In the genomic region with DNA sequence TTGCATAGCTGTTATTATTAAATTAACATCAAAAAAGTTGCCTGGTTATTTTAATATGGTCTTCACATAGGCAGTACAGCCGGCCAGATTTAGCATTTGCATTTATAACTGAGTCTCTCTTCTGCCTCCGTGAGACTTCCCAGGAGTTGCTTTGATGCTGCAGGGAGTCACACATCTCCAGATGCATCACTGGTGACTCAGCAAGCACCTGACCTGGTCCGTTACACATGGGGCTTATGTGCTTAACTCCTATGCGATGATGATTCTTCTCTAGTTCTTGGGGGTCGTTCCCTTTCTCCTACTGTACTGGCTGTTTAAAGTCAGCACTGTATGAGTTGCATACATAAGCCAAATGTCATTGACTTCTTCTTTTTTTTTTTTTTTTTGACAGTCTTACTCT, we compare ENCODE assay signal across 12 cellular contexts. TPM values are rescaled to one million over a fixed set of nuclear protein-coding genes. Genes with fewer than 3 reads are reported as not detected.
A peak's percentile ranks its signal among the peaks of the same experiment; 100 is the strongest.
DNase-seq lines count a peak whose midpoint lies in the region; ATAC-seq, FAIRE-seq and TF ChIP-seq lines count a peak whose summit lies in the region.
"Had no signal": no experiment of that assay in that cellular context is flagged by ENCODE, and none has a peak within 500 bp of the region (broad histone marks: within the 10 kb centered on the region; RNA-seq: fewer than 3 reads in every experiment).

No MANE protein-coding gene starts in this region.

- ATAC-seq in GM19395 (IDR thresholded peaks at IDR 0.05; ENCODE audit: unreplicated experiment) = no peak
- ATAC-seq in natural killer cell = no peak
- no peak for ATAC-seq in HG03135 (IDR thresholded peaks at IDR 0.05; ENCODE audit: unreplicated experiment)
- ATAC-seq: right cardiac atrium had no signal

- peak overlapping the region; percentile 64 for H3K9ac ChIP-seq in astrocyte (ENCODE audit: low read length)

- peak overlapping the region; percentile 3 for H3K4me2 ChIP-seq in astrocyte (ENCODE audit: low read length)

- H3K4me1 Mint-ChIP-seq in astrocyte (ENCODE audit: low read depth, unreplicated experiment) (peaks cover 22% of the 10 kb centered on the region), natural killer cell (no peaks in the 10 kb centered on the region)

- TF ChIP-seq CTCF in astrocyte (IDR thresholded peaks at IDR 0.05; ENCODE audit: insufficient read depth, low read depth, low read length) (no peak), natural killer cell (IDR thresholded peaks at IDR 0.05) (no peak)

- no peaks in the 10 kb centered on the region for H4K20me1 ChIP-seq in astrocyte (ENCODE audit: insufficient read depth, low read length)

- intact Hi-C loops in natural killer cell (cut with micrococcal nuclease) = no loop called here

- no peak overlapping the region for H3K4me3 Mint-ChIP-seq in astrocyte (ENCODE audit: unreplicated experiment)
- no peak overlapping the region for H3K4me3 Mint-ChIP-seq in natural killer cell

- no peak overlapping the region for H3K4me3 ChIP-seq in astrocyte (ENCODE audit: insufficient read depth, low read depth, low read length)

- DNase-seq in AG08396 (ENCODE audit: low spot score) (peak; percentile 67), HS-5 (ENCODE audit: low read depth) (peak; percentile 74), astrocyte (ENCODE audit: low read depth) (peak; percentile 93), islet precursor cell (peak; percentile 86), natural killer cell (no peak), NCI-H2081 treated with DMSO at 0.1 percent for 48 hours (lab: John Stamatoyannopoulos, UW) (no peak)
- DNase-seq: activated gamma-delta T cell treated with Interleukin-2 at 50 U/mL for 16 hours, Caco-2, right cardiac atrium had no signal

- H3K79me2 ChIP-seq in astrocyte (ENCODE audit: insufficient read depth, low read length) = no peaks in the 10 kb centered on the region

- no peaks in the 10 kb centered on the region for H3K27me3 Mint-ChIP-seq in astrocyte (ENCODE audit: low read depth, unreplicated experiment)
- H3K27me3 Mint-ChIP-seq in natural killer cell (ENCODE audit: low read depth in 2 of 2) = peaks cover under 1 to 16% of the 10 kb centered on the region in 2 donors

- H3K27me3 ChIP-seq in astrocyte (ENCODE audit: insufficient read depth, low read length) = no peaks in the 10 kb centered on the region

- H3K4me1 ChIP-seq in astrocyte (ENCODE audit: insufficient read depth, low read length) = peaks cover 27% of the 10 kb centered on the region

- H3K36me3 Mint-ChIP-seq in astrocyte (ENCODE audit: low read depth, unreplicated experiment) (no peaks in the 10 kb centered on the region), natural killer cell (no peaks in the 10 kb centered on the region)

- H3K27ac ChIP-seq in astrocyte (ENCODE audit: low read depth, low read length) = peak overlapping the region; percentile 77
- H3K27ac ChIP-seq: VCaP had no signal

- no peak for FAIRE-seq in astrocyte (lab: Jason Lieb, UNC)

- H3K9me3 Mint-ChIP-seq in astrocyte (ENCODE audit: unreplicated experiment) (no peaks in the 10 kb centered on the region), natural killer cell (no peaks in the 10 kb centered on the region)

- no peak overlapping the region for H2AFZ ChIP-seq in astrocyte (ENCODE audit: low read depth, low read length)

- no peaks in the 10 kb centered on the region for H3K36me3 ChIP-seq in astrocyte (ENCODE audit: insufficient read depth, low read length)

- no peaks in the 10 kb centered on the region for H3K9me3 ChIP-seq in astrocyte (ENCODE audit: insufficient read depth, low read depth, low read length)

- H3K27ac Mint-ChIP-seq in astrocyte (ENCODE audit: unreplicated experiment) (peak overlapping the region; percentile 90), natural killer cell (no peak overlapping the region)

RNA-seq across cellular contexts. Expression of a gene that starts 13.1 kb away (rescaled TPM):
- total RNA-seq in astrocyte (0.91 and 1.4 TPM in 2 replicates), natural killer cell (1 to 10 TPM in 2 of 3 donors, under 1 TPM in 1; 0.56 to 4.0 (median 3.7) TPM)

Comparison
In these comparisons a context has a peak if more than half of its experiments do, and no peak if none do; other contexts are left out.
1. DNase-seq: peak in AG08396 (single experiment), HS-5 (single experiment), astrocyte (single experiment) and islet precursor cell (single experiment); none in natural killer cell (single experiment) and NCI-H2081 treated with DMSO at 0.1 percent for 48 hours (single experiment).